ENCODE assay signal across 16 cellular contexts in genomic region chr3:42610978-42611377, GRCh38. TPM values are rescaled to one million over a fixed set of nuclear protein-coding genes. Genes with fewer than 3 reads are reported as not detected.
DNase-seq lines count a peak whose midpoint lies in the region; ATAC-seq, FAIRE-seq and TF ChIP-seq lines count a peak whose summit lies in the region.
"Had no signal": no experiment of that assay in that cellular context is flagged by ENCODE, and none has a peak within 500 bp of the region (broad histone marks: within the 10 kb centered on the region; RNA-seq: fewer than 3 reads in every experiment).

No MANE protein-coding gene starts in this region.

- H3K36me3 ChIP-seq in sigmoid colon (no peaks in the 10 kb centered on the region), smooth muscle cell (ENCODE audit: low read depth) (no peaks in the 10 kb centered on the region)

- H3K9ac ChIP-seq in smooth muscle cell (ENCODE audit: low read depth): no peak overlapping the region

- DNase-seq in T-helper 1 cell (no peak), T-helper 17 cell (no peak), endothelial cell (ENCODE audit: low spot score) (no peak), sigmoid colon (no peak), GM12891 (ENCODE audit: insufficient read length, low spot score) (no peak), smooth muscle cell (lab: John Stamatoyannopoulos, UW; ENCODE audit: unreplicated experiment) (no peak), NCI-H1417 treated with DMSO at 0.1 percent for 48 hours (lab: John Stamatoyannopoulos, UW) (no peak)
- DNase-seq: activated CD4-positive, CD25-positive, alpha-beta regulatory T cell treated with anti-CD3 and anti-CD28 coated beads, Interleukin-2, amount 50 U/mL, for 72 hours; GOT3; hypothalamus; NCI-H1417; NCI-H524; posterior cingulate gyrus; stimulated activated CD4-positive, alpha-beta T cell treated with anti-CD3 and anti-CD28 coated beads, Interleukin-4, amount 100 ng/mL, for 24 hours had no signal

- no peak overlapping the region for H3K4me3 ChIP-seq in sigmoid colon
- no peak overlapping the region for H3K4me3 ChIP-seq in smooth muscle cell

- no peaks in the 10 kb centered on the region for H3K27me3 Mint-ChIP-seq in T-helper 1 cell treated with Interleukin-12 subunit alpha and Interleukin-12 subunit beta and Interleukin-4 antibody, amounts not matched to agents 30 μg/mL and 1 μg/mL, for 36 hours (ENCODE audit: low read depth)
- H3K27me3 Mint-ChIP-seq in T-helper 17 cell (no peaks in the 10 kb centered on the region), endothelial cell (ENCODE audit: unreplicated experiment) (no peaks in the 10 kb centered on the region)

- peaks cover 0 to 67% (median 38%) of the 10 kb centered on the region in 4 donors for H3K4me1 ChIP-seq in sigmoid colon
- no peaks in the 10 kb centered on the region for H3K4me1 ChIP-seq in smooth muscle cell (ENCODE audit: low read depth)

- H3K27me3 ChIP-seq in sigmoid colon (no peaks in the 10 kb centered on the region), smooth muscle cell (ENCODE audit: low read depth) (no peaks in the 10 kb centered on the region)

- H3K36me3 Mint-ChIP-seq in T-helper 1 cell treated with Interleukin-12 subunit alpha and Interleukin-12 subunit beta and Interleukin-4 antibody, amounts not matched to agents 30 μg/mL and 1 μg/mL, for 36 hours (ENCODE audit: low read depth): peaks cover 22% of the 10 kb centered on the region
- H3K36me3 Mint-ChIP-seq in T-helper 17 cell (ENCODE audit: low read depth): peaks cover 4% of the 10 kb centered on the region
- peaks cover 7% of the 10 kb centered on the region for H3K36me3 Mint-ChIP-seq in endothelial cell (ENCODE audit: low read depth, unreplicated experiment)

- H3F3A ChIP-seq in smooth muscle cell (ENCODE audit: low read depth): no peaks in the 10 kb centered on the region

- H3K27ac ChIP-seq in sigmoid colon (peak overlapping the region; percentile 19 to 62 (median 32)), smooth muscle cell (ENCODE audit: low read depth) (no peak overlapping the region)

- intact Hi-C loops in sigmoid colon (cut with DNase I): no loop called here

- H3K27ac Mint-ChIP-seq in T-helper 1 cell treated with Interleukin-12 subunit alpha and Interleukin-12 subunit beta and Interleukin-4 antibody, amounts not matched to agents 30 μg/mL and 1 μg/mL, for 36 hours: peak overlapping the region; percentile 68
- peak overlapping the region; percentile 87 for H3K27ac Mint-ChIP-seq in T-helper 17 cell
- peak overlapping the region; percentile 74 for H3K27ac Mint-ChIP-seq in endothelial cell (ENCODE audit: unreplicated experiment)

- H3K4me2 ChIP-seq in smooth muscle cell: no peak overlapping the region

- FAIRE-seq in GM12891 (lab: Jason Lieb, UNC): no peak
- FAIRE-seq: HTR-8/SVneo had no signal

- 89 to 93% methylated on average over 1 of the region's 1 CpG for WGBS in sigmoid colon, 2 donors
- 100% methylated on average over 1 of the region's 1 CpG for WGBS in smooth muscle cell (ENCODE audit: low lambda C conversion rate)

- peak; percentile 75 for ATAC-seq in T-helper 17 cell

- H3K79me2 ChIP-seq in smooth muscle cell (ENCODE audit: low read depth): peaks cover 99% of the 10 kb centered on the region

- peaks cover 36% of the 10 kb centered on the region for H3K4me1 Mint-ChIP-seq in T-helper 1 cell treated with Interleukin-12 subunit alpha and Interleukin-12 subunit beta and Interleukin-4 antibody, amounts not matched to agents 30 μg/mL and 1 μg/mL, for 36 hours (ENCODE audit: low read depth)
- H3K4me1 Mint-ChIP-seq in T-helper 17 cell (peaks cover 42% of the 10 kb centered on the region), endothelial cell (ENCODE audit: unreplicated experiment) (peaks cover 41% of the 10 kb centered on the region)

- no peak overlapping the region for H3K4me3 Mint-ChIP-seq in T-helper 1 cell treated with Interleukin-12 subunit alpha and Interleukin-12 subunit beta and Interleukin-4 antibody, amounts not matched to agents 30 μg/mL and 1 μg/mL, for 36 hours
- peak overlapping the region; percentile 31 for H3K4me3 Mint-ChIP-seq in T-helper 17 cell
- no peak overlapping the region for H3K4me3 Mint-ChIP-seq in endothelial cell (ENCODE audit: unreplicated experiment)

- no peak for TF ChIP-seq EP300 in sigmoid colon (IDR thresholded peaks at IDR 0.05)

- TF ChIP-seq POLR2A in sigmoid colon (IDR thresholded peaks at IDR 0.05): no peak
- no peak for TF ChIP-seq POLR2A in GM12891 (IDR thresholded peaks at IDR 0.05; ENCODE audit: low read depth, low read length)

- TF ChIP-seq CTCF in endothelial cell (IDR thresholded peaks at IDR 0.05; ENCODE audit: unreplicated experiment) (no peak), sigmoid colon (IDR thresholded peaks at IDR 0.05) (no peak), smooth muscle cell (IDR thresholded peaks at IDR 0.05; ENCODE audit: borderline replicate concordance, insufficient read depth, poor library complexity, severe bottlenecking) (no peak)

- H2AFZ ChIP-seq in smooth muscle cell (ENCODE audit: low read depth): no peak overlapping the region

- no peaks in the 10 kb centered on the region for H3K9me3 Mint-ChIP-seq in T-helper 1 cell treated with Interleukin-12 subunit alpha and Interleukin-12 subunit beta and Interleukin-4 antibody, amounts not matched to agents 30 μg/mL and 1 μg/mL, for 36 hours
- H3K9me3 Mint-ChIP-seq in endothelial cell (ENCODE audit: unreplicated experiment): no peaks in the 10 kb centered on the region

- H3K9me3 ChIP-seq in T-helper 17 cell (ENCODE audit: control insufficient read depth, low read length, poor library complexity, severe bottlenecking): no peaks in the 10 kb centered on the region
- no peaks in the 10 kb centered on the region for H3K9me3 ChIP-seq in sigmoid colon
- H3K9me3 ChIP-seq in smooth muscle cell (replicated peaks; ENCODE audit: low read depth): no peaks in the 10 kb centered on the region

- peaks cover 97% of the 10 kb centered on the region for H4K20me1 ChIP-seq in smooth muscle cell (ENCODE audit: low read depth)

TF ChIP-seq in GM12891, 5 proteins besides CTCF, POLR2A, EP300 and RAD21:
- TF ChIP-seq PAX5 (IDR thresholded peaks at IDR 0.05; ENCODE audit: insufficient read depth, low read length, severe bottlenecking) (no peak), TAF1 (IDR thresholded peaks at IDR 0.05; ENCODE audit: low read depth, low read length) (no peak), POU2F2 (IDR thresholded peaks at IDR 0.05; ENCODE audit: low read depth, low read length) (no peak), POLR2AphosphoS5 (IDR thresholded peaks at IDR 0.05; ENCODE audit: low read depth, low read length) (no peak), SPI1 (IDR thresholded peaks at IDR 0.05; ENCODE audit: low read depth, low read length) (no peak)
TF ChIP-seq in GM12891: peak in this region for 0.

RNA-seq across cellular contexts. Expression of gene NKTR, which starts 10.5 kb away (rescaled TPM):
- total RNA-seq in T-helper 17 cell: 100 to 1,000 TPM; 240 to 241 TPM
- 118 TPM for total RNA-seq in endothelial cell (ENCODE audit: unreplicated experiment)
- total RNA-seq in sigmoid colon: 100 to 1,000 TPM in 1 of 4 donors, 10 to 100 TPM in 3; 81.3 to 130 (median 84.4) TPM
- 10 to 100 TPM in 1 of 3 donors, 1 to 10 TPM in 2; 1.8 to 27.9 (median 2.5) TPM for polyA plus RNA-seq in sigmoid colon
- 27.9 TPM for polyA plus RNA-seq in GM12891 (2012; ENCODE audit: low read depth, missing spikeins)
- 91.3 and 113 TPM in 2 replicates for total RNA-seq in smooth muscle cell
- 37.1 and 82.3 TPM in 2 replicates for polyA plus RNA-seq in smooth muscle cell

RNA-seq across cellular contexts. Expression of gene SS18L2, which starts 20.3 kb away (rescaled TPM):
- 10 to 100 TPM; 42.7 to 49.1 TPM for total RNA-seq in T-helper 17 cell
- total RNA-seq in endothelial cell (ENCODE audit: unreplicated experiment): 75.1 TPM
- 10 to 100 TPM in 2 of 4 donors, 1 to 10 TPM in 2; 9.1 to 27.0 (median 12.8) TPM for total RNA-seq in sigmoid colon
- 10 to 100 TPM; 36.6 to 67.3 (median 41.5) TPM for polyA plus RNA-seq in sigmoid colon
- 87.3 TPM for polyA plus RNA-seq in GM12891 (2012; ENCODE audit: low read depth, missing spikeins)
- 24.5 and 54.2 TPM in 2 replicates for total RNA-seq in smooth muscle cell
- 38.7 and 38.8 TPM in 2 replicates for polyA plus RNA-seq in smooth muscle cell

RNA-seq across cellular contexts. Expression of gene SEC22C, which starts 29.2 kb away (rescaled TPM):
- total RNA-seq in T-helper 17 cell (10 to 100 TPM; 83.2 to 84.5 TPM), endothelial cell (ENCODE audit: unreplicated experiment) (49.6 TPM), sigmoid colon (10 to 100 TPM; 48.5 to 89.2 (median 57.2) TPM), smooth muscle cell (52.2 and 70.5 TPM in 2 replicates)
- polyA plus RNA-seq in sigmoid colon (10 to 100 TPM in 2 of 3 donors, 1 to 10 TPM in 1; 8.4 to 18.2 (median 11.3) TPM), smooth muscle cell (39.8 and 45.7 TPM in 2 replicates)
- polyA plus RNA-seq in GM12891 (2012; ENCODE audit: low read depth, missing spikeins): 18.5 TPM

RNA-seq across cellular contexts. Expression of gene ZBTB47, which starts 42.5 kb away (rescaled TPM):
- total RNA-seq in T-helper 17 cell: 1 to 10 TPM in 1 of 2 donors, under 1 TPM in 1; 0.89 to 1.1 TPM
- total RNA-seq in endothelial cell (ENCODE audit: unreplicated experiment): 20.5 TPM
- total RNA-seq in sigmoid colon: 10 to 100 TPM; 34.9 to 74.8 (median 56.9) TPM
- polyA plus RNA-seq in sigmoid colon: 10 to 100 TPM in 1 of 3 donors, 1 to 10 TPM in 2; 6.2 to 21.0 (median 9.5) TPM
- 0.22 TPM for polyA plus RNA-seq in GM12891 (2012; ENCODE audit: low read depth, missing spikeins)
- total RNA-seq in smooth muscle cell: 6.5 and 7.7 TPM in 2 replicates
- polyA plus RNA-seq in smooth muscle cell: 4.6 TPM in 2 replicates
